Comparison of ENCODE assay signal across 1 cellular context in genomic region chr5:178854284-178854683, GRCh38.
TF ChIP-seq lines count a peak whose summit lies in the region.

No MANE protein-coding gene starts in this region.

TF ChIP-seq in K562, 482 proteins besides CTCF, POLR2A, EP300 and RAD21 (continues in another document):
- TF ChIP-seq MLLT1 (IDR thresholded peaks at IDR 0.05) (0 out of 4 replicates have a peak, but pooled peaks of 1 of the 2 experiments have one; percentile 29), NCOA2 (IDR thresholded peaks at IDR 0.05; ENCODE audit: partially characterized antibody in 2 of 2) (no peak), RNF2 (IDR thresholded peaks at IDR 0.05) (peak; percentile 68; the same call in 1 of the 2 replicates), CTBP1 (IDR thresholded peaks at IDR 0.05; ENCODE audit: borderline replicate concordance) (peak; percentile 80; the same call in 1 of the 2 replicates), EP400 (IDR thresholded peaks at IDR 0.05) (0 out of 2 replicates have a peak, but pooled peaks have one; percentile 18), NRF1 (conservative IDR thresholded peaks at IDR 0.05 in 1 of 2, IDR thresholded peaks at IDR 0.05 in 1 of 2) (0 out of 4 replicates have a peak, but pooled peaks of 1 of the 2 experiments have one; percentile 9), ZNF511 (CRISPR knock-in tag; IDR thresholded peaks at IDR 0.05) (no peak), SMARCE1 (IDR thresholded peaks at IDR 0.05) (peak; percentile 43; the same call in 1 of the 2 replicates), ZNF668 (CRISPR knock-in tag; IDR thresholded peaks at IDR 0.05) (no peak), ZKSCAN3 (CRISPR knock-in tag; IDR thresholded peaks at IDR 0.05) (no peak), TRIM25 (IDR thresholded peaks at IDR 0.05; ENCODE audit: borderline replicate concordance) (no peak), SPI1 (IDR thresholded peaks at IDR 0.05; ENCODE audit: borderline replicate concordance, low read depth, low read length) (0 out of 2 replicates have a peak, but pooled peaks have one; percentile 3), MTA1 (IDR thresholded peaks at IDR 0.05; ENCODE audit: borderline replicate concordance) (no peak), ELK1 (CRISPR knock-in tag; IDR thresholded peaks at IDR 0.05) (no peak), KLF1 (tag; IDR thresholded peaks at IDR 0.05) (no peak), HMG20B (CRISPR knock-in tag; IDR thresholded peaks at IDR 0.05) (no peak), ZNF830 (CRISPR knock-in tag; IDR thresholded peaks at IDR 0.05) (no peak), LEF1 (IDR thresholded peaks at IDR 0.05) (peak; percentile 80; the same call in 1 of the 2 replicates), SRSF3 (IDR thresholded peaks at IDR 0.05; ENCODE audit: insufficient read depth, low read length) (no peak), ZNF311 (CRISPR knock-in tag; IDR thresholded peaks at IDR 0.05) (no peak), EZH2 (IDR thresholded peaks at IDR 0.05; ENCODE audit: borderline replicate concordance, low read depth, low read length) (no peak), ZBTB17 (CRISPR knock-in tag; IDR thresholded peaks at IDR 0.05) (0 out of 2 replicates have a peak, but pooled peaks have one; percentile 23), HDAC2 (IDR thresholded peaks at IDR 0.05) (0 out of 2 replicates have a peak, but pooled peaks have one; percentile 50), RBFOX2 (IDR thresholded peaks at IDR 0.05; ENCODE audit: low read depth, low read length) (no peak), HMG20A (CRISPR knock-in tag; conservative IDR thresholded peaks at IDR 0.05) (no peak), ZNF583 (CRISPR knock-in tag; IDR thresholded peaks at IDR 0.05) (peak; percentile 63; the same call in 1 of the 2 replicates), TGIF2 (CRISPR knock-in tag; IDR thresholded peaks at IDR 0.05) (no peak), TFAM (CRISPR knock-in tag; conservative IDR thresholded peaks at IDR 0.05) (no peak), DIDO1 (tag; IDR thresholded peaks at IDR 0.05; ENCODE audit: low read depth) (no peak), SIX5 (IDR thresholded peaks at IDR 0.05; ENCODE audit: borderline replicate concordance in 1 of 2, insufficient read depth in 1 of 2, low read depth in 1 of 2, low read length in 2 of 2) (no peak), RBM15 (IDR thresholded peaks at IDR 0.05; ENCODE audit: insufficient read depth, low read length) (no peak), CREB3 (tag; conservative IDR thresholded peaks at IDR 0.05; ENCODE audit: low read depth) (no peak), MTA3 (IDR thresholded peaks at IDR 0.05; ENCODE audit: borderline replicate concordance) (no peak), FOXK1 (CRISPR knock-in tag; IDR thresholded peaks at IDR 0.05; ENCODE audit: borderline replicate concordance) (no peak), E2F3 (CRISPR knock-in tag; IDR thresholded peaks at IDR 0.05) (no peak), KHSRP (IDR thresholded peaks at IDR 0.05) (no peak), NFXL1 (CRISPR knock-in tag; IDR thresholded peaks at IDR 0.05) (no peak), L3MBTL2 (IDR thresholded peaks at IDR 0.05) (peak; percentile 93), BRF1 (IDR thresholded peaks at IDR 0.05; ENCODE audit: borderline replicate concordance, extremely low read depth, insufficient read length) (no peak), XRCC3 (IDR thresholded peaks at IDR 0.05) (no peak), ZNF175 (CRISPR knock-in tag; IDR thresholded peaks at IDR 0.05; ENCODE audit: low read depth) (no peak), UBTF (IDR thresholded peaks at IDR 0.05; ENCODE audit: borderline replicate concordance in 1 of 2, low read depth in 2 of 2, low read length in 2 of 2) (no peak), ATF1 (CRISPR knock-in tag; IDR thresholded peaks at IDR 0.05) (no peak), ATF1 (tag; IDR thresholded peaks at IDR 0.05) (peak; percentile 38; the same call in 1 of the 2 replicates)
- TF ChIP-seq, protein P1, sequence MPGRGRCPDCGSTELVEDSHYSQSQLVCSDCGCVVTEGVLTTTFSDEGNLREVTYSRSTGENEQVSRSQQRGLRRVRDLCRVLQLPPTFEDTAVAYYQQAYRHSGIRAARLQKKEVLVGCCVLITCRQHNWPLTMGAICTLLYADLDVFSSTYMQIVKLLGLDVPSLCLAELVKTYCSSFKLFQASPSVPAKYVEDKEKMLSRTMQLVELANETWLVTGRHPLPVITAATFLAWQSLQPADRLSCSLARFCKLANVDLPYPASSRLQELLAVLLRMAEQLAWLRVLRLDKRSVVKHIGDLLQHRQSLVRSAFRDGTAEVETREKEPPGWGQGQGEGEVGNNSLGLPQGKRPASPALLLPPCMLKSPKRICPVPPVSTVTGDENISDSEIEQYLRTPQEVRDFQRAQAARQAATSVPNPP (IDR thresholded peaks at IDR 0.05; ENCODE audit: borderline replicate concordance, insufficient read depth, insufficient read length) = no peak
- TF ChIP-seq, protein P2, sequence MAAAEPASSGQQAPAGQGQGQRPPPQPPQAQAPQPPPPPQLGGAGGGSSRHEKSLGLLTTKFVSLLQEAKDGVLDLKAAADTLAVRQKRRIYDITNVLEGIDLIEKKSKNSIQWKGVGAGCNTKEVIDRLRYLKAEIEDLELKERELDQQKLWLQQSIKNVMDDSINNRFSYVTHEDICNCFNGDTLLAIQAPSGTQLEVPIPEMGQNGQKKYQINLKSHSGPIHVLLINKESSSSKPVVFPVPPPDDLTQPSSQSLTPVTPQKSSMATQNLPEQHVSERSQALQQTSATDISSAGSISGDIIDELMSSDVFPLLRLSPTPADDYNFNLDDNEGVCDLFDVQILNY (CRISPR knock-in tag; IDR thresholded peaks at IDR 0.05) = no peak
- TF ChIP-seq, protein P3, sequence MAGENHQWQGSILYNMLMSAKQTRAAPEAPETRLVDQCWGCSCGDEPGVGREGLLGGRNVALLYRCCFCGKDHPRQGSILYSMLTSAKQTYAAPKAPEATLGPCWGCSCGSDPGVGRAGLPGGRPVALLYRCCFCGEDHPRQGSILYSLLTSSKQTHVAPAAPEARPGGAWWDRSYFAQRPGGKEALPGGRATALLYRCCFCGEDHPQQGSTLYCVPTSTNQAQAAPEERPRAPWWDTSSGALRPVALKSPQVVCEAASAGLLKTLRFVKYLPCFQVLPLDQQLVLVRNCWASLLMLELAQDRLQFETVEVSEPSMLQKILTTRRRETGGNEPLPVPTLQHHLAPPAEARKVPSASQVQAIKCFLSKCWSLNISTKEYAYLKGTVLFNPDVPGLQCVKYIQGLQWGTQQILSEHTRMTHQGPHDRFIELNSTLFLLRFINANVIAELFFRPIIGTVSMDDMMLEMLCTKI (IDR thresholded peaks at IDR 0.05; ENCODE audit: partially characterized antibody) = no peak
- TF ChIP-seq, protein P4, sequence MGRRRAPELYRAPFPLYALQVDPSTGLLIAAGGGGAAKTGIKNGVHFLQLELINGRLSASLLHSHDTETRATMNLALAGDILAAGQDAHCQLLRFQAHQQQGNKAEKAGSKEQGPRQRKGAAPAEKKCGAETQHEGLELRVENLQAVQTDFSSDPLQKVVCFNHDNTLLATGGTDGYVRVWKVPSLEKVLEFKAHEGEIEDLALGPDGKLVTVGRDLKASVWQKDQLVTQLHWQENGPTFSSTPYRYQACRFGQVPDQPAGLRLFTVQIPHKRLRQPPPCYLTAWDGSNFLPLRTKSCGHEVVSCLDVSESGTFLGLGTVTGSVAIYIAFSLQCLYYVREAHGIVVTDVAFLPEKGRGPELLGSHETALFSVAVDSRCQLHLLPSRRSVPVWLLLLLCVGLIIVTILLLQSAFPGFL (CRISPR knock-in tag; IDR thresholded peaks at IDR 0.05) = no peak
- TF ChIP-seq, protein P5, sequence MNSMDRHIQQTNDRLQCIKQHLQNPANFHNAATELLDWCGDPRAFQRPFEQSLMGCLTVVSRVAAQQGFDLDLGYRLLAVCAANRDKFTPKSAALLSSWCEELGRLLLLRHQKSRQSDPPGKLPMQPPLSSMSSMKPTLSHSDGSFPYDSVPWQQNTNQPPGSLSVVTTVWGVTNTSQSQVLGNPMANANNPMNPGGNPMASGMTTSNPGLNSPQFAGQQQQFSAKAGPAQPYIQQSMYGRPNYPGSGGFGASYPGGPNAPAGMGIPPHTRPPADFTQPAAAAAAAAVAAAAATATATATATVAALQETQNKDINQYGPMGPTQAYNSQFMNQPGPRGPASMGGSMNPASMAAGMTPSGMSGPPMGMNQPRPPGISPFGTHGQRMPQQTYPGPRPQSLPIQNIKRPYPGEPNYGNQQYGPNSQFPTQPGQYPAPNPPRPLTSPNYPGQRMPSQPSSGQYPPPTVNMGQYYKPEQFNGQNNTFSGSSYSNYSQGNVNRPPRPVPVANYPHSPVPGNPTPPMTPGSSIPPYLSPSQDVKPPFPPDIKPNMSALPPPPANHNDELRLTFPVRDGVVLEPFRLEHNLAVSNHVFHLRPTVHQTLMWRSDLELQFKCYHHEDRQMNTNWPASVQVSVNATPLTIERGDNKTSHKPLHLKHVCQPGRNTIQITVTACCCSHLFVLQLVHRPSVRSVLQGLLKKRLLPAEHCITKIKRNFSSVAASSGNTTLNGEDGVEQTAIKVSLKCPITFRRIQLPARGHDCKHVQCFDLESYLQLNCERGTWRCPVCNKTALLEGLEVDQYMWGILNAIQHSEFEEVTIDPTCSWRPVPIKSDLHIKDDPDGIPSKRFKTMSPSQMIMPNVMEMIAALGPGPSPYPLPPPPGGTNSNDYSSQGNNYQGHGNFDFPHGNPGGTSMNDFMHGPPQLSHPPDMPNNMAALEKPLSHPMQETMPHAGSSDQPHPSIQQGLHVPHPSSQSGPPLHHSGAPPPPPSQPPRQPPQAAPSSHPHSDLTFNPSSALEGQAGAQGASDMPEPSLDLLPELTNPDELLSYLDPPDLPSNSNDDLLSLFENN (IDR thresholded peaks at IDR 0.05; ENCODE audit: low read depth in 2 of 2, low read length in 2 of 2) = no peak
- TF ChIP-seq, protein P6, sequence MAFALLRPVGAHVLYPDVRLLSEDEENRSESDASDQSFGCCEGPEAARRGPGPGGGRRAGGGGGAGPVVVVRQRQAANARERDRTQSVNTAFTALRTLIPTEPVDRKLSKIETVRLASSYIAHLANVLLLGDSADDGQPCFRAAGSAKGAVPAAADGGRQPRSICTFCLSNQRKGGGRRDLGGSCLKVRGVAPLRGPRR (CRISPR knock-in tag; IDR thresholded peaks at IDR 0.05) = no peak
